In the genomic region with DNA sequence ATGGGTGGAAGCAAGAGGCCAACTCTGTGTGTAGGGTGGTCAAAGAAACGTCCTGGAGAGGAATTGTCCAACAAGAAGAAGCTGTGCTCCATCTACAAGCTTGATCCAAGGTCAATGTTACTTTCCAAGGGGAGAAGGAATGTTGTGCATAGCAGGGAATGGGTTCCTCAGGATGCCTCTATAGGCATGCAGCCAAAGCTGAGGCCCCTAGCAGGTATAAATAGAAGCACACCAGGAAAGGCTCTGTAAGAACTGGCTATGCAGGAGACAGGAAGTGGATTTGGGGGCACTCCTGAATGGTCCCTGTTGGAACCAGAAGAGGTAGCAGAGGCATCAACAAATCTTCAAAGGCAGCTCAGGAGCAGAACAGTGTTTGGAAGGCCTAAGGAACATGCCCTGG, we compare ENCODE assay signal across 13 cellular contexts.
"Had no signal": no experiment of that assay in that cellular context is flagged by ENCODE, and none has a peak within 500 bp of the region (broad histone marks: within the 10 kb centered on the region; RNA-seq: fewer than 3 reads in every experiment).

No MANE protein-coding gene starts in this region.

- H3K27ac ChIP-seq: prostate gland, thyroid gland, VCaP had no signal

- H3K4me3 ChIP-seq: esophagus muscularis mucosa, prostate gland, thyroid gland had no signal

- H3K9me3 ChIP-seq: esophagus muscularis mucosa, prostate gland, thyroid gland had no signal

- DNase-seq: activated CD4-positive, alpha-beta T cell treated with anti-CD3 and anti-CD28 coated beads for 1 hour; activated effector memory CD4-positive, alpha-beta T cell treated with anti-CD3 and anti-CD28 coated beads, Interleukin-2, amount 50 U/mL, for 16 hours; activated naive CD4-positive, alpha-beta T cell treated with anti-CD3 and anti-CD28 coated beads, Interleukin-2, amount 50 U/mL, for 16 hours; activated T-cell treated with anti-CD3 and anti-CD28 coated beads, Interleukin-2, amount 50 U/mL, for 72 hours; effector memory CD4-positive, alpha-beta T cell; left colon; stimulated activated CD4-positive, alpha-beta T cell treated with anti-CD3 and anti-CD28 coated beads, Interleukin-4, amount 100 ng/mL, for 4 hours; thyroid gland had no signal

- H3K4me1 ChIP-seq: prostate gland, thyroid gland had no signal

- H3K27me3 ChIP-seq: esophagus muscularis mucosa, thyroid gland had no signal

- ATAC-seq: activated T-cell treated with anti-CD3 and anti-CD28 coated beads, Interleukin-2, amount 50 U/mL, for 72 hours; left colon; sciatic nerve; stimulated activated memory B cell treated with anti-CD40 and anti-IgM and Interleukin-4, amounts not matched to agents 10 μg/mL and 1 μg/mL and 100 μg/mL, for 72 hours had no signal

- H3K36me3 ChIP-seq: esophagus muscularis mucosa, prostate gland, thyroid gland had no signal
